Comparison of ENCODE assay signal across 13 cellular contexts in the genomic region with DNA sequence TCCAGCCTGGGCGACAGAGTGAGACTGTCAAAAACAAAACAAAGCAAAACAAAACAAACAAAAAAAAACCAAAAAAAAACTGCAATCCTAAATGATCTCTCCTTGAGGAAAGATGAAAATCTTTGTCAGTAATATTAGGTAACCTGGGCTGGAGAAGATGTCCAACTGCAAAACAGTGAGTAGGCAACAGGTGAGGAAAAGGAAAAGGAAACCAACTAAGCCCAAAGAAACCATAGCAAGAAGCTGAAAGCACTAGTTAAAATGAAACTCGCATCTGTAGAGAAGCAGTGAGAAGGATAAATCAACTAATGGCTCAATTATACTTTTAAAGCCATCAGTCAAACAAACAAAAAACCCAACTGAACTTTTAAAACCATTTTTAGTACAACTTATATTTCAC. TPM values are rescaled to one million over a fixed set of nuclear protein-coding genes. Genes with fewer than 3 reads are reported as not detected.
DNase-seq lines count a peak whose midpoint lies in the region; ATAC-seq, FAIRE-seq and TF ChIP-seq lines count a peak whose summit lies in the region.
"Had no signal": no experiment of that assay in that cellular context is flagged by ENCODE, and none has a peak within 500 bp of the region (broad histone marks: within the 10 kb centered on the region; RNA-seq: fewer than 3 reads in every experiment).

No MANE protein-coding gene starts in this region.

- WGBS in esophagus muscularis mucosa: 72% methylated on average over 2 of the region's 2 CpGs

- FAIRE-seq in astrocyte (lab: Jason Lieb, UNC): peak; percentile 89

- H3K36me3 ChIP-seq in astrocyte (ENCODE audit: insufficient read depth, low read length): no peaks in the 10 kb centered on the region
- H3K36me3 ChIP-seq in uterus: no peaks in the 10 kb centered on the region
- H3K36me3 ChIP-seq in esophagus muscularis mucosa: no peaks in the 10 kb centered on the region

- no peak overlapping the region for H3K4me2 ChIP-seq in astrocyte (ENCODE audit: low read length)

- intact Hi-C loops in uterus (cut with DNase I; ENCODE audit: low total_unique reads) (no loop called here), esophagus muscularis mucosa (cut with DNase I) (no loop called here)

- no peak overlapping the region for H3K9ac ChIP-seq in astrocyte (ENCODE audit: low read length)

- no peaks in the 10 kb centered on the region for H3K9me3 Mint-ChIP-seq in astrocyte (ENCODE audit: unreplicated experiment)
- H3K9me3 Mint-ChIP-seq: activated T-helper 2 cell treated with anti-CD3 and anti-CD28 coated beads, Interferon-gamma antibody, Interleukin-2, Interleukin-4, amounts not matched to agents 10 μg/mL and 5 μg/mL and 100 μg/mL, durations not matched to agents 14 hours and 24 hours and 36 hours had no signal

- no peak overlapping the region for H3K27ac Mint-ChIP-seq in astrocyte (ENCODE audit: unreplicated experiment)
- H3K27ac Mint-ChIP-seq: activated T-helper 2 cell treated with anti-CD3 and anti-CD28 coated beads, Interferon-gamma antibody, Interleukin-2, Interleukin-4, amounts not matched to agents 10 μg/mL and 5 μg/mL and 100 μg/mL, durations not matched to agents 14 hours and 24 hours and 36 hours had no signal

- H3K27me3 ChIP-seq in astrocyte (ENCODE audit: insufficient read depth, low read length) (no peaks in the 10 kb centered on the region), uterus (no peaks in the 10 kb centered on the region), esophagus muscularis mucosa (no peaks in the 10 kb centered on the region)

- POLR2A ChIA-PET in HEK293T (lab: Yijun Ruan, JAX): no interaction called here

- TF ChIP-seq EP300 in esophagus muscularis mucosa (IDR thresholded peaks at IDR 0.05): no peak

- H3K79me2 ChIP-seq in astrocyte (ENCODE audit: insufficient read depth, low read length): no peaks in the 10 kb centered on the region

- H3K4me3 Mint-ChIP-seq in astrocyte (ENCODE audit: unreplicated experiment): no peak overlapping the region

- DNase-seq in astrocyte (ENCODE audit: low read depth): no peak
- DNase-seq in uterus: no peak
- DNase-seq in HEK293T (ENCODE audit: extremely low spot score): no peak
- DNase-seq in esophagus muscularis mucosa (ENCODE audit: extremely low spot score): no peak
- no peak for DNase-seq in DMS 273 treated with DMSO at 0.1 percent for 48 hours (lab: John Stamatoyannopoulos, UW)
- DNase-seq: C1 segment of cervical spinal cord; central memory CD4-positive, alpha-beta T cell; NCI-H2029 had no signal

- H3K4me1 ChIP-seq in astrocyte (ENCODE audit: insufficient read depth, low read length) (no peaks in the 10 kb centered on the region), uterus (no peaks in the 10 kb centered on the region), esophagus muscularis mucosa (no peaks in the 10 kb centered on the region)

- CTCF ChIA-PET in HEK293T (lab: Yijun Ruan, JAX): no interaction called here

- no peak overlapping the region for H2AFZ ChIP-seq in astrocyte (ENCODE audit: low read depth, low read length)

- TF ChIP-seq CTCF in astrocyte (IDR thresholded peaks at IDR 0.05; ENCODE audit: insufficient read depth, low read depth, low read length): no peak
- TF ChIP-seq CTCF in uterus (IDR thresholded peaks at IDR 0.05): no peak
- no peak for TF ChIP-seq CTCF in esophagus muscularis mucosa (IDR thresholded peaks at IDR 0.05)

- H4K20me1 ChIP-seq in astrocyte (ENCODE audit: insufficient read depth, low read length): no peaks in the 10 kb centered on the region

- TF ChIP-seq POLR2A in uterus (IDR thresholded peaks at IDR 0.05) (no peak), esophagus muscularis mucosa (IDR thresholded peaks at IDR 0.05; ENCODE audit: low read depth) (no peak)

- H3K4me3 ChIP-seq in astrocyte (ENCODE audit: insufficient read depth, low read depth, low read length) (no peak overlapping the region), uterus (no peak overlapping the region), esophagus muscularis mucosa (no peak overlapping the region)
- H3K4me3 ChIP-seq: SK-N-MC had no signal

- ATAC-seq in GM18867 (IDR thresholded peaks at IDR 0.05; ENCODE audit: unreplicated experiment) (peak; percentile 78), GM21528 (IDR thresholded peaks at IDR 0.05; ENCODE audit: low FRiP score, unreplicated experiment) (peak; percentile 76), HG03025 (IDR thresholded peaks at IDR 0.05; ENCODE audit: low FRiP score, unreplicated experiment) (peak; percentile 72)

- H3K27ac ChIP-seq in astrocyte (ENCODE audit: low read depth, low read length) (no peak overlapping the region), uterus (no peak overlapping the region), esophagus muscularis mucosa (replicated peaks in 1 of 4) (no peak overlapping the region)
- H3K27ac ChIP-seq: SK-N-MC had no signal

- H3K36me3 Mint-ChIP-seq in astrocyte (ENCODE audit: low read depth, unreplicated experiment): no peaks in the 10 kb centered on the region

- no peaks in the 10 kb centered on the region for H3K27me3 Mint-ChIP-seq in astrocyte (ENCODE audit: low read depth, unreplicated experiment)

- H3K9me3 ChIP-seq in astrocyte (ENCODE audit: insufficient read depth, low read depth, low read length) (no peaks in the 10 kb centered on the region), uterus (no peaks in the 10 kb centered on the region), esophagus muscularis mucosa (no peaks in the 10 kb centered on the region)

- H3K4me1 Mint-ChIP-seq in astrocyte (ENCODE audit: low read depth, unreplicated experiment): peaks cover 2% of the 10 kb centered on the region

TF ChIP-seq in HEK293T, 16 proteins besides CTCF, POLR2A, EP300 and RAD21:
- TF ChIP-seq ELF4 (IDR thresholded peaks at IDR 0.05) (no peak), CTBP1 (IDR thresholded peaks at IDR 0.05; ENCODE audit: borderline replicate concordance) (no peak), FOXM1 (IDR thresholded peaks at IDR 0.05; ENCODE audit: borderline replicate concordance) (no peak), FOXK2 (IDR thresholded peaks at IDR 0.05) (no peak), SUZ12 (IDR thresholded peaks at IDR 0.05) (no peak), NFRKB (IDR thresholded peaks at IDR 0.05) (no peak), ARNT (IDR thresholded peaks at IDR 0.05) (no peak), FOXA1 (IDR thresholded peaks at IDR 0.05) (no peak), SP1 (IDR thresholded peaks at IDR 0.05) (no peak), TARDBP (IDR thresholded peaks at IDR 0.05) (no peak), LEF1 (IDR thresholded peaks at IDR 0.05; ENCODE audit: borderline replicate concordance) (no peak), BHLHE40 (IDR thresholded peaks at IDR 0.05; ENCODE audit: borderline replicate concordance) (no peak)
- TF ChIP-seq, protein P1, sequence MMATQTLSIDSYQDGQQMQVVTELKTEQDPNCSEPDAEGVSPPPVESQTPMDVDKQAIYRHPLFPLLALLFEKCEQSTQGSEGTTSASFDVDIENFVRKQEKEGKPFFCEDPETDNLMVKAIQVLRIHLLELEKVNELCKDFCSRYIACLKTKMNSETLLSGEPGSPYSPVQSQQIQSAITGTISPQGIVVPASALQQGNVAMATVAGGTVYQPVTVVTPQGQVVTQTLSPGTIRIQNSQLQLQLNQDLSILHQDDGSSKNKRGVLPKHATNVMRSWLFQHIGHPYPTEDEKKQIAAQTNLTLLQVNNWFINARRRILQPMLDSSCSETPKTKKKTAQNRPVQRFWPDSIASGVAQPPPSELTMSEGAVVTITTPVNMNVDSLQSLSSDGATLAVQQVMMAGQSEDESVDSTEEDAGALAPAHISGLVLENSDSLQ (IDR thresholded peaks at IDR 0.05): no peak

RNA-seq across cellular contexts. Expression of a gene that starts 54.2 kb away (rescaled TPM):
- 9.4 and 11.1 TPM in 2 replicates for total RNA-seq in astrocyte
- 10 to 100 TPM in 3 of 4 donors, 1 to 10 TPM in 1; 8.2 to 19.5 (median 14.8) TPM for total RNA-seq in uterus
- 10 to 100 TPM; 12.4 to 17.1 (median 15.5) TPM for total RNA-seq in esophagus muscularis mucosa
